Comparison of ENCODE assay signal across 9 cellular contexts in the genomic region with DNA sequence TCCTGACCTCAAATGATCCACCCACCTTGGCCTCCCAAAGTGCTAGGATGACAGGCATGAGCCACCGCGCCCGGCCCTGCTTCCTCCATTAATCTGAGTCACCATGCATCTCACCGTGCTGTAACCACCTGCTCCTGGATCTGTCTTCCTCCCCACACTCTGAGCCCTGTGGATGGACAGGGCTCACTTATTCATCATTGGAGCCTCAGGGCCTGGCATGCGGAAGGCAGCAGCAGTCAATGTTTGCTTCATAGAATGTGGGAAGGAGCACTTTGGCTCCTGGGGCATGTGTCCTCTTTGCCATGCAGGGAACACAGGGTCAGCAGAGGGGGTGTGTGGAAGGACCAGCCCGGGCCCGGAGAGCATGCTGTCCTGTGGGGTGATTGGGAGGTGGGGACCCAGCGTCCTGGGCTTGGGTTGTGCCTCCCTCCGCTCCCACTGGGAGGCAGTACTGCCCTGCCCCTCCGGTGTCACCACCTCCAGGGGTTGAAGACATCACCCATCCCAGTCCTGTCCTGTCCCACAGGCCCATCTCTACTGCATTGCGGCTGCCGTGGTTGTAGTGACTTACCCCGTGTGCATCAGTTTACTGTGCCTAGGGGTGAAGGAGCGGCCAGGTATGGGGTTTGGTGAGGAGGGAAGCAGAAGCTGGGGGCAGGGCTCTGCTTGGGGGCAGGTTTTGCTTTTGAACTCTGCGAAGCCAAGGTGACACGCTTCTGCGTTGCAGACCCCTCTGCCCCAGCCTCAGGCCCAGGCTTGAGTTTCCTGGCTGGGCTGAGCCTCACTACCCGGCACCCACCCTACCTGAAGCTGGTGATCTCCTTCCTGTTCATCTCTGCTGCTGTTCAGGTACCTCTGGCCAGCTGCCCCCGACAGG. TPM values are rescaled to one million over a fixed set of nuclear protein-coding genes. Genes with fewer than 3 reads are reported as not detected.
DNase-seq lines count a peak whose midpoint lies in the region; ATAC-seq and TF ChIP-seq lines count a peak whose summit lies in the region.
"Had no signal": no experiment of that assay in that cellular context is flagged by ENCODE, and none has a peak within 500 bp of the region (broad histone marks: within the 10 kb centered on the region; RNA-seq: fewer than 3 reads in every experiment).

No MANE protein-coding gene starts in this region.

- no peaks in the 10 kb centered on the region for H3K27me3 Mint-ChIP-seq in activated T-cell treated with anti-CD3 and anti-CD28 coated beads, Interleukin-2, amount 50 U/mL, for 24 hours
- H3K27me3 Mint-ChIP-seq in stimulated activated naive B cell treated with anti-CD40 and anti-IgM and Interleukin-4, amounts not matched to agents 10 μg/mL and 1 μg/mL and 100 μg/mL, for 72 hours, result no peaks in the 10 kb centered on the region

- CTCF ChIA-PET in Panc1 (lab: Charles Lee), result no interaction called here

- no peak for TF ChIP-seq POLR2A in erythroblast (IDR thresholded peaks at IDR 0.05; ENCODE audit: low read length)

- ATAC-seq in Panc1 (peak; percentile 74), HG03159 (IDR thresholded peaks at IDR 0.05; ENCODE audit: unreplicated experiment) (no peak)
- ATAC-seq in stimulated activated naive B cell treated with anti-CD40 and anti-IgM and Interleukin-4, amounts not matched to agents 10 μg/mL and 1 μg/mL and 100 μg/mL, for 72 hours (replicated peaks), result peak; percentile 44 to 59

- H3K36me3 ChIP-seq in Panc1 (ENCODE audit: control insufficient read depth, insufficient read depth, low read length), result no peaks in the 10 kb centered on the region

- H3K9me3 ChIP-seq in Panc1 (ENCODE audit: control insufficient read depth, insufficient read depth, low read depth, low read length), result no peaks in the 10 kb centered on the region

- H3K4me1 Mint-ChIP-seq in activated T-cell treated with anti-CD3 and anti-CD28 coated beads, Interleukin-2, amount 50 U/mL, for 24 hours (ENCODE audit: low read depth), result no peaks in the 10 kb centered on the region
- peaks cover 0 to 4% of the 10 kb centered on the region in 2 donors for H3K4me1 Mint-ChIP-seq in stimulated activated naive B cell treated with anti-CD40 and anti-IgM and Interleukin-4, amounts not matched to agents 10 μg/mL and 1 μg/mL and 100 μg/mL, for 72 hours
- H3K4me1 Mint-ChIP-seq: nephron had no signal

- no peaks in the 10 kb centered on the region for H3K9me3 Mint-ChIP-seq in activated T-cell treated with anti-CD3 and anti-CD28 coated beads, Interleukin-2, amount 50 U/mL, for 24 hours
- no peaks in the 10 kb centered on the region for H3K9me3 Mint-ChIP-seq in stimulated activated naive B cell treated with anti-CD40 and anti-IgM and Interleukin-4, amounts not matched to agents 10 μg/mL and 1 μg/mL and 100 μg/mL, for 72 hours
- H3K9me3 Mint-ChIP-seq: nephron had no signal

- H3K4me3 Mint-ChIP-seq in activated T-cell treated with anti-CD3 and anti-CD28 coated beads, Interleukin-2, amount 50 U/mL, for 24 hours, result no peak overlapping the region
- H3K4me3 Mint-ChIP-seq in stimulated activated naive B cell treated with anti-CD40 and anti-IgM and Interleukin-4, amounts not matched to agents 10 μg/mL and 1 μg/mL and 100 μg/mL, for 72 hours, result no peak overlapping the region
- H3K4me3 Mint-ChIP-seq: nephron had no signal

- H3K27me3 ChIP-seq in Panc1 (ENCODE audit: control insufficient read depth, insufficient read depth, low read length), result no peaks in the 10 kb centered on the region

- intact Hi-C loops in Panc1 (cut with micrococcal nuclease; ENCODE audit: unreplicated experiment), result no loop called here

- H3K36me3 Mint-ChIP-seq in activated T-cell treated with anti-CD3 and anti-CD28 coated beads, Interleukin-2, amount 50 U/mL, for 24 hours (ENCODE audit: low read depth), result peaks cover 40% of the 10 kb centered on the region
- peaks cover 28 to 31% of the 10 kb centered on the region in 2 donors for H3K36me3 Mint-ChIP-seq in stimulated activated naive B cell treated with anti-CD40 and anti-IgM and Interleukin-4, amounts not matched to agents 10 μg/mL and 1 μg/mL and 100 μg/mL, for 72 hours

- H3K27ac Mint-ChIP-seq in activated T-cell treated with anti-CD3 and anti-CD28 coated beads, Interleukin-2, amount 50 U/mL, for 24 hours, result no peak overlapping the region
- H3K27ac Mint-ChIP-seq in stimulated activated naive B cell treated with anti-CD40 and anti-IgM and Interleukin-4, amounts not matched to agents 10 μg/mL and 1 μg/mL and 100 μg/mL, for 72 hours, result no peak overlapping the region
- H3K27ac Mint-ChIP-seq: nephron had no signal

- H3K4me1 ChIP-seq in Panc1 (ENCODE audit: control insufficient read depth, insufficient read depth, low read length), result peaks cover 6% of the 10 kb centered on the region

- BruUV-seq in Panc1 (replicated peaks; lab: Mats Ljungman, UMichigan), result no TSS peak

- no peak overlapping the region for H3K27ac ChIP-seq in Panc1 (ENCODE audit: low read length)

- POLR2A ChIA-PET in Panc1 (lab: Charles Lee), result no interaction called here

- DNase-seq in activated T-cell treated with anti-CD3 and anti-CD28 coated beads for 48 hours (ENCODE audit: low read depth), result peak; percentile 15
- no peak for DNase-seq in activated T-cell treated with anti-CD3 and anti-CD28 coated beads, Interleukin-2, amount 50 U/mL, for 24 hours
- DNase-seq in Panc1 (ENCODE audit: low read depth, low spot score), result no peak
- DNase-seq in erythroblast (lab: John Stamatoyannopoulos, UW), result peak; percentile 41 to 46
- no peak for DNase-seq in stimulated activated naive B cell treated with anti-CD40 and anti-IgM and Interleukin-4, amounts not matched to agents 10 μg/mL and 1 μg/mL and 100 μg/mL, for 72 hours
- no peak for DNase-seq in T-helper 9 cell
- DNase-seq in midbrain (lab: John Stamatoyannopoulos, UW), result no peak

- in situ Hi-C loops in Panc1 (cut with HindIII; ENCODE audit: low pct_unique_long_range_greater_than_20kb, low sequenced_read_pairs), result no loop called here

- peak; percentile 38; the same call in 1 of the 2 replicates for TF ChIP-seq CTCF in Panc1 (IDR thresholded peaks at IDR 0.05)

- no peak overlapping the region for H3K4me3 ChIP-seq in Panc1 (ENCODE audit: low read depth in 2 of 2, low read length in 2 of 2)

RNA-seq across cellular contexts. Expression of a gene that starts 11.5 kb away (rescaled TPM):
- 0.23 TPM for total RNA-seq in Panc1 (2021; ENCODE audit: unreplicated experiment)
- 9.3 TPM for polyA plus RNA-seq in Panc1 (2012; ENCODE audit: insufficient read length)

RNA-seq across cellular contexts. Expression of a gene that starts 25.8 kb away (rescaled TPM):
- total RNA-seq in Panc1 (2021; ENCODE audit: unreplicated experiment), result 20.0 TPM
- polyA plus RNA-seq in Panc1 (2012; ENCODE audit: insufficient read length), result 8.1 TPM

RNA-seq across cellular contexts. Expression of a gene that starts 28.2 kb away (rescaled TPM):
- total RNA-seq in Panc1 (2021; ENCODE audit: unreplicated experiment), result 19.9 TPM
- 36.3 TPM for polyA plus RNA-seq in Panc1 (2012; ENCODE audit: insufficient read length)

RNA-seq across cellular contexts. Expression of a gene that starts 54.8 kb away (rescaled TPM):
- 129 TPM for total RNA-seq in Panc1 (2021; ENCODE audit: unreplicated experiment)
- polyA plus RNA-seq in Panc1 (2012; ENCODE audit: insufficient read length), result 100 TPM

Comparison
In these comparisons a context has a peak if more than half of its experiments do, and no peak if none do; other contexts are left out.
1. DNase-seq: peak in activated T-cell treated with anti-CD3 and anti-CD28 coated beads for 48 hours (single experiment) and erythroblast (2 of 2); none in activated T-cell treated with anti-CD3 and anti-CD28 coated beads, Interleukin-2, amount 50 U/mL, for 24 hours (single experiment), Panc1 (single experiment), stimulated activated naive B cell treated with anti-CD40 and anti-IgM and Interleukin-4, amounts not matched to agents 10 μg/mL and 1 μg/mL and 100 μg/mL, for 72 hours (single experiment), T-helper 9 cell (single experiment) and midbrain (single experiment).